8 cellular contexts compared by ENCODE assay signal in the genomic region with DNA sequence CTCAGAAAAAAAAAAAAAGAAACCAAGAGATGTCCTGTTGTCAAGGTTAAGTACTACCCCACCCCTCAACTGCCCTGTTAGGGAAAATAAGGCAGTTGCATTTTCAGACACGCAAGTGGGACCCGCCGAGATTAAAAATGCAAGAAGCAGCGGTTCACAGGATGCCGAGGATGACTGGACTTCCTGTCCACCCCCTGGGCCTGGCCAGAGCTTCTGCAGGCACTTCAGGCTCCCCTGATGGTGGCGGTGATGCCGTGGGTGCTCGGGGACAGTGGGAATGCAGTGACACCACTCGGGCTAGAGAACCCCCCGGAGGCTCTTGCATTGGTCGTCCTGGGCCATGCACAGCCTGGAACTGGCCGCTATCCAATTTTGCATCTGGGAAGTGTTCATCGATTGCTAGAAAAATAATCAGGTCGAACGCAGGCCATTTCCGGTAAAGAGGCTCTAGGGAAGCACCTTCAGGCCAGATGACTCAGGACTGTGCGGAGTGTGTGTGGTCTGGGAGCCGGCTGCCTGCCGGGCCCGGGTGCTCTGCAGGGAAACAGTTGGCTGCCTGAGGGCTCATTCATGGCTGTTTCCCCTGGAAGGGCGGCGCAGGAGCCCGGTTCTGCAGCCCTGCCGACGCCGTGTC. TPM values are rescaled to one million over a fixed set of nuclear protein-coding genes. Genes with fewer than 3 reads are reported as not detected.
DNase-seq lines count a peak whose midpoint lies in the region; ATAC-seq and TF ChIP-seq lines count a peak whose summit lies in the region.
"Had no signal": no experiment of that assay in that cellular context is flagged by ENCODE, and none has a peak within 500 bp of the region (broad histone marks: within the 10 kb centered on the region; RNA-seq: fewer than 3 reads in every experiment).

No MANE protein-coding gene starts in this region.

- DNase-seq in GOT3 (lab: John Stamatoyannopoulos, UW) (peak; percentile 59), SIG-M5 treated with dmso at 0.1 percent for 504 hours (lab: John Stamatoyannopoulos, UW; ENCODE audit: unreplicated experiment) (peak; percentile 77), foreskin fibroblast (peak; percentile 84 to 92), H9 (no peak)
- no peak for DNase-seq in stimulated activated effector memory CD8-positive, alpha-beta T cell treated with anti-CD3 and anti-CD28 coated beads, Interleukin-12 subunit alpha, Interleukin-12 subunit beta, amount 100 ng/mL, for 72 hours (ENCODE audit: low spot score in 2 of 2)

- no peak overlapping the region for H3K14ac ChIP-seq in H9 (ENCODE audit: insufficient read depth, low read length)

- H3K9me3 ChIP-seq in H9 (ENCODE audit: control insufficient read depth, low read depth, low read length) = no peaks in the 10 kb centered on the region

- no peaks in the 10 kb centered on the region for H3K9me3 Mint-ChIP-seq in stimulated activated effector memory CD8-positive, alpha-beta T cell treated with anti-CD3 and anti-CD28 coated beads, Interleukin-12 subunit alpha, Interleukin-12 subunit beta, amount 100 ng/mL, for 72 hours
- peaks cover 3 to 6% of the 10 kb centered on the region in 2 experiments; a peak in 3 of 5 replicates for H3K9me3 Mint-ChIP-seq in H9
- H3K9me3 Mint-ChIP-seq: T-cell had no signal

- H3K18ac ChIP-seq in H9 (ENCODE audit: insufficient read length, low read depth, low read length) = no peak overlapping the region

- H3K23me2 ChIP-seq in H9 (ENCODE audit: insufficient read length, low read depth, low read length, poor library complexity, severe bottlenecking) = no peaks in the 10 kb centered on the region

- no peak overlapping the region for H3K27ac Mint-ChIP-seq in stimulated activated effector memory CD8-positive, alpha-beta T cell treated with anti-CD3 and anti-CD28 coated beads, Interleukin-12 subunit alpha, Interleukin-12 subunit beta, amount 100 ng/mL, for 72 hours
- H3K27ac Mint-ChIP-seq in H9 = no peak overlapping the region
- H3K27ac Mint-ChIP-seq: T-cell had no signal

- H2BK5ac ChIP-seq in H9 (ENCODE audit: insufficient read length, low read length) = no peak overlapping the region

- no peak overlapping the region for H3K27ac ChIP-seq in H9 (ENCODE audit: insufficient read length, low read depth, low read length)

- H2BK15ac ChIP-seq in H9 (ENCODE audit: low read depth, low read length) = no peak overlapping the region

- H4K91ac ChIP-seq in H9 (ENCODE audit: insufficient read length, low read depth, low read length) = no peak overlapping the region

- ATAC-seq in stimulated activated effector memory CD8-positive, alpha-beta T cell treated with anti-CD3 and anti-CD28 coated beads, Interleukin-12 subunit alpha, Interleukin-12 subunit beta, amount 100 ng/mL, for 72 hours = peak; percentile 59
- ATAC-seq in GM18502 (IDR thresholded peaks at IDR 0.05; ENCODE audit: poor library complexity, unreplicated experiment) = no peak
- ATAC-seq in GM21528 (IDR thresholded peaks at IDR 0.05; ENCODE audit: low FRiP score, unreplicated experiment) = no peak
- ATAC-seq: T-cell had no signal

- no peak overlapping the region for H3K23ac ChIP-seq in H9 (ENCODE audit: insufficient read length, low read depth, low read length)

- no peak overlapping the region for H2AFZ ChIP-seq in H9 (ENCODE audit: low read length)

- H2BK120ac ChIP-seq in H9 (ENCODE audit: low read depth, low read length, poor library complexity, severe bottlenecking) = no peak overlapping the region

- no CpG with 5 or more reads among the region's 26 CpGs for WGBS in H9 (ENCODE audit: extremely low coverage, insufficient read length, low lambda C conversion rate)

- no peaks in the 10 kb centered on the region for H3K4me1 ChIP-seq in H9 (ENCODE audit: insufficient read depth, low read length)

- H3K4ac ChIP-seq in H9 (ENCODE audit: low read depth, low read length) = no peak overlapping the region

- no peaks in the 10 kb centered on the region for H3K79me2 ChIP-seq in H9 (ENCODE audit: insufficient read depth, low read length)

- H3K9ac ChIP-seq in H9 (ENCODE audit: extremely low read depth, insufficient read length, low read length) = no peak overlapping the region

- H3K27me3 ChIP-seq in H9 (ENCODE audit: insufficient read depth, low read length) = no peaks in the 10 kb centered on the region

- H2BK12ac ChIP-seq in H9 (ENCODE audit: insufficient read length, low read depth, low read length) = no peak overlapping the region

- no peaks in the 10 kb centered on the region for H4K20me1 ChIP-seq in H9 (ENCODE audit: control insufficient read depth, insufficient read depth, insufficient read length)

- no peak overlapping the region for H4K8ac ChIP-seq in H9 (replicated peaks; ENCODE audit: insufficient read length, low read depth, low read length)

- H3K79me1 ChIP-seq in H9 (ENCODE audit: insufficient read depth, low read depth, low read length, poor library complexity, severe bottlenecking) = no peaks in the 10 kb centered on the region

- H3K27me3 Mint-ChIP-seq in H9 (ENCODE audit: low read depth) = peaks cover 15% of the 10 kb centered on the region

- no peak overlapping the region for H3K4me2 ChIP-seq in H9 (ENCODE audit: insufficient read depth, insufficient read length, low read length)

- H2BK20ac ChIP-seq in H9 (ENCODE audit: low read depth, low read length, poor library complexity, severe bottlenecking) = no peak overlapping the region

- H4K5ac ChIP-seq in H9 (ENCODE audit: insufficient read length, low read depth, low read length) = no peak overlapping the region

- no peaks in the 10 kb centered on the region for H3K36me3 Mint-ChIP-seq in stimulated activated effector memory CD8-positive, alpha-beta T cell treated with anti-CD3 and anti-CD28 coated beads, Interleukin-12 subunit alpha, Interleukin-12 subunit beta, amount 100 ng/mL, for 72 hours
- peaks cover 0 to 3% (median 0%) of the 10 kb centered on the region in 3 experiments; a peak in 1 of 7 replicates for H3K36me3 Mint-ChIP-seq in H9 (ENCODE audit: insufficient read depth in 1 of 3, low read depth in 3 of 3)
- H3K36me3 Mint-ChIP-seq: T-cell had no signal

- no peak overlapping the region for H3T11ph ChIP-seq in H9 (ENCODE audit: low read length)

- no peak overlapping the region for H2AK5ac ChIP-seq in H9 (ENCODE audit: insufficient read length, low read length)

- no peak overlapping the region for H3K56ac ChIP-seq in H9 (ENCODE audit: insufficient read length, low read depth, low read length)

- no peak overlapping the region for H3K4me3 Mint-ChIP-seq in stimulated activated effector memory CD8-positive, alpha-beta T cell treated with anti-CD3 and anti-CD28 coated beads, Interleukin-12 subunit alpha, Interleukin-12 subunit beta, amount 100 ng/mL, for 72 hours
- no peak overlapping the region for H3K4me3 Mint-ChIP-seq in H9

- TF ChIP-seq CTCF in foreskin fibroblast (IDR thresholded peaks at IDR 0.05; ENCODE audit: low read depth, low read length) = no peak
- no peak for TF ChIP-seq CTCF in H9 (conservative IDR thresholded peaks at IDR 0.05)

- H3K4me3 ChIP-seq in foreskin fibroblast (ENCODE audit: low read depth in 1 of 2, low read length in 2 of 2) = peak overlapping the region in 1 of 2 donors; percentile 29

- no peaks in the 10 kb centered on the region for H3K4me1 Mint-ChIP-seq in stimulated activated effector memory CD8-positive, alpha-beta T cell treated with anti-CD3 and anti-CD28 coated beads, Interleukin-12 subunit alpha, Interleukin-12 subunit beta, amount 100 ng/mL, for 72 hours
- H3K4me1 Mint-ChIP-seq in H9 = peaks cover 6% of the 10 kb centered on the region in 2 experiments

RNA-seq across cellular contexts. Expression of gene CRISPLD2, which starts 13.4 kb away (rescaled TPM):
- 2.1 and 2.3 TPM in 2 replicates for total RNA-seq in H9 (2021)

Comparison
In these comparisons a context has a peak if more than half of its experiments do, and no peak if none do; other contexts are left out.
1. DNase-seq: peak in GOT3 (single experiment), SIG-M5 treated with dmso at 0.1 percent for 504 hours (single experiment) and foreskin fibroblast (2 of 2); none in stimulated activated effector memory CD8-positive, alpha-beta T cell treated with anti-CD3 and anti-CD28 coated beads, Interleukin-12 subunit alpha, Interleukin-12 subunit beta, amount 100 ng/mL, for 72 hours (0 of 2) and H9 (single experiment).